9 cellular contexts compared by ENCODE assay signal in genomic region chr4:15963001-15963451, GRCh38. TPM values are rescaled to one million over a fixed set of nuclear protein-coding genes. Genes with fewer than 3 reads are reported as not detected.
A peak's percentile ranks its signal among the peaks of the same experiment; 100 is the strongest.
DNase-seq lines count a peak whose midpoint lies in the region; ATAC-seq and TF ChIP-seq lines count a peak whose summit lies in the region.
"Had no signal": no experiment of that assay in that cellular context is flagged by ENCODE, and none has a peak within 500 bp of the region (broad histone marks: within the 10 kb centered on the region; RNA-seq: fewer than 3 reads in every experiment).

Gene FGFBP2, minus strand, starts transcription at chr4:15963175. Its CDS starts 46 bp downstream, at chr4:15963129.

- no peaks in the 10 kb centered on the region for H3K9me2 ChIP-seq in GM23338 (ENCODE audit: insufficient read depth)

- peaks cover 13% of the 10 kb centered on the region for H3K4me1 Mint-ChIP-seq in GM23338

- H3K36me3 ChIP-seq in GM23338 (ENCODE audit: insufficient read depth) = no peaks in the 10 kb centered on the region; the same call in 1 of the 2 replicates

- no peak within 1 kb of the TSS for H3K4me2 ChIP-seq in GM23338

- peaks cover 18% of the 10 kb centered on the region for H3K36me3 Mint-ChIP-seq in GM23338 (ENCODE audit: low read depth)

- no peak within 1 kb of the TSS for H3K4me3 ChIP-seq in GM23338
- no peak within 1 kb of the TSS for H3K4me3 ChIP-seq in coronary artery

- H3K27me3 Mint-ChIP-seq in GM23338 (ENCODE audit: insufficient read depth, low read depth, poor library complexity) = no peaks in the 10 kb centered on the region

- H3F3A ChIP-seq in GM23338 (replicated peaks; ENCODE audit: low read depth) = 0 out of 2 replicates have a peak, but pooled peaks cover 3% of the 10 kb centered on the region

- H3K79me2 ChIP-seq in GM23338 (replicated peaks; ENCODE audit: insufficient read depth) = no peaks in the 10 kb centered on the region

- peak within 1 kb of the TSS; percentile 95 for H2AFZ ChIP-seq in GM23338

- H3K27me3 ChIP-seq in GM23338 (ENCODE audit: insufficient read depth) = no peaks in the 10 kb centered on the region

- no peaks in the 10 kb centered on the region; the same call in 1 of the 2 replicates for H3K4me1 ChIP-seq in GM23338 (ENCODE audit: insufficient read depth)

- TF ChIP-seq CTCF in GM23338 (conservative IDR thresholded peaks at IDR 0.05; ENCODE audit: low read depth in 2 of 2) = peak; percentile 85 to 90
- no peak for TF ChIP-seq CTCF in coronary artery (IDR thresholded peaks at IDR 0.05)

- no peak within 1 kb of the TSS for H3K4me3 Mint-ChIP-seq in GM23338

- H3K27ac ChIP-seq in GM23338 (ENCODE audit: low read depth) = no peak within 1 kb of the TSS
- H3K27ac ChIP-seq in coronary artery = no peak within 1 kb of the TSS

- H3K27ac Mint-ChIP-seq in GM23338 = no peak within 1 kb of the TSS

- DNase-seq in GDM1 (lab: John Stamatoyannopoulos, UW) = peak; percentile 65
- peak; percentile 84 for DNase-seq in GM23338 (ENCODE audit: low spot score)
- peak; percentile 9 for DNase-seq in NCI-H2107 treated with DMSO at 0.1 percent for 48 hours (lab: John Stamatoyannopoulos, UW; ENCODE audit: unreplicated experiment)
- peak; percentile 82 for DNase-seq in activated CD8-positive, alpha-beta memory T cell treated with anti-CD3 and anti-CD28 coated beads, Interleukin-2, amount 50 U/mL, for 48 hours
- DNase-seq in fibroblast of the conjunctiva (ENCODE audit: low read depth) = peak; percentile 39
- DNase-seq in retina = peak; percentile 19
- DNase-seq in coronary artery (ENCODE audit: low spot score) = no peak
- DNase-seq in NCI-H226 = no peak

- H3K9me3 Mint-ChIP-seq in GM23338 = peaks cover 16% of the 10 kb centered on the region

- ATAC-seq in GM23338 = peak; percentile 92

- no peaks in the 10 kb centered on the region for H4K20me1 ChIP-seq in GM23338 (replicated peaks; ENCODE audit: insufficient read depth)

TF ChIP-seq in GM23338, 12 proteins besides CTCF, POLR2A, EP300 and RAD21:
- no peak for TF ChIP-seq EZH2 (IDR thresholded peaks at IDR 0.05; ENCODE audit: low read depth, unreplicated experiment)
- TF ChIP-seq ZNF114 (CRISPR knock-in tag; IDR thresholded peaks at IDR 0.05) = no peak
- TF ChIP-seq POLR2AphosphoS5 (IDR thresholded peaks at IDR 0.05; ENCODE audit: low read depth) = no peak
- TF ChIP-seq CREB1 (CRISPR knock-in tag; IDR thresholded peaks at IDR 0.05; ENCODE audit: low read depth) = no peak
- TF ChIP-seq ZNF331 (CRISPR knock-in tag; IDR thresholded peaks at IDR 0.05; ENCODE audit: low read depth) = no peak
- TF ChIP-seq EZH2phosphoT487 (IDR thresholded peaks at IDR 0.05; ENCODE audit: unreplicated experiment) = no peak
- no peak for TF ChIP-seq STAT1 (IDR thresholded peaks at IDR 0.05; ENCODE audit: unreplicated experiment)
- TF ChIP-seq REST (IDR thresholded peaks at IDR 0.05; ENCODE audit: unreplicated experiment) = no peak
- TF ChIP-seq ZNF462 (CRISPR knock-in tag; IDR thresholded peaks at IDR 0.05) = no peak
- TF ChIP-seq JUNB (IDR thresholded peaks at IDR 0.05; ENCODE audit: unreplicated experiment) = no peak
- no peak for TF ChIP-seq NANOG (IDR thresholded peaks at IDR 0.05; ENCODE audit: borderline replicate concordance)
- no peak for TF ChIP-seq ETS1 (IDR thresholded peaks at IDR 0.05)

RNA-seq across cellular contexts. Expression of gene FGFBP2, which starts in this region (rescaled TPM):
- total RNA-seq in GM23338 (2014; rRNA removed; shearing (Covaris generic)) = 0.56 and 0.93 TPM in 2 replicates
- polyA plus RNA-seq in GM23338 (2016; fragmentation: Nextera tagmentation; extraction: Ambion mirVana) = 0.18 and 0.37 TPM in 2 replicates
- polyA plus RNA-seq: aorta had no signal

Comparison
In these comparisons a context has a peak if more than half of its experiments do, and no peak if none do; other contexts are left out.
1. Peak in DNase-seq and ATAC-seq in GM23338; RNA of the gene not detected or under 1 TPM.
2. DNase-seq: peak in GDM1 (single experiment), NCI-H2107 treated with DMSO at 0.1 percent for 48 hours (single experiment), activated CD8-positive, alpha-beta memory T cell treated with anti-CD3 and anti-CD28 coated beads, Interleukin-2, amount 50 U/mL, for 48 hours (single experiment), fibroblast of the conjunctiva (single experiment) and retina (single experiment); none in coronary artery (single experiment) and NCI-H226 (single experiment).